ENCODE assay signal across 20 cellular contexts in the genomic region with DNA sequence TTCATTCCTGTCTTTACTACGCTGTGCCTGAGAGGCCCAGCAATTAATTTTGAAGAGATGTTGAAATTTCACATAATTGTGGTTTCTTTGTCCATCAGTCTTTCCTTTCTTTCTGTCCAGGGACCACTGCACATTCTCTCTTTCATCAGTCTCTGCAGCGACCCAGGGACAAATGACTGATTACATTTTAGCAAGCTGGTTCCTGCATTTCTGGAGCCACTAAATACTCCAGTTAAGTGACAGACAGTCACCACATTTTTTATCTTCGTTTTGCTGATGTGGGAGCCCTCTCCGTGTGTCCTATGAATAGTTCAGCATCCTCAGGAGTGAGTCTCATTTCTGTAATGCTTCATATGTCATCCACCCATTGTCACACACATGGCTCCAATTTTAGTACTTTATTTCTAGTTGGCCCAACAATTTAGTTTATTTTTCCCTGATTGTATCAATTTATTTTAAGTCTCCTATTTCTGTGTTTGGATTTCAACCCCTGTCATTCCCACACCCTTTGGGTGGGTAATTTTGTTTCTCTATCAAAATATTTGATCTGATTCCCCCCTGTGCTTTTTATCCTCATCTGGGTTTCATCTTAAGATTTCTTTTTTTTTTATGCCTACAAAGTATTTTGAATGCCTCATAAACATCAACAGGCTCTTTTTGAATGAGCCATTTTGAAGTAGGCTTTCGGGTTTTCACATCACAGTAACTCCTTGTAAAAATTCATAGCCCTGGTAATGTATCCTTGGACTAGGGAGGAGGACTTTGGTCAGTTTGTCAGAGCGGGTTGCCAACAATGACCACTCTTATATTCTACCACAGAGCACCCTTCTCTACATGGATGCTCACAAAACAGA.
DNase-seq lines count a peak whose midpoint lies in the region; ATAC-seq lines count a peak whose summit lies in the region.
"Had no signal": no experiment of that assay in that cellular context is flagged by ENCODE, and none has a peak within 500 bp of the region (broad histone marks: within the 10 kb centered on the region; RNA-seq: fewer than 3 reads in every experiment).

No MANE protein-coding gene starts in this region.

- in situ Hi-C loops in Caki2 (cut with HindIII; ENCODE audit: low pct_unique_long_range_greater_than_20kb, low sequenced_read_pairs): no loop called here

- peak; percentile 33 for DNase-seq in Caki2 (ENCODE audit: low read depth)
- DNase-seq in NOMO-1 treated with dmso at 0.1 percent for 144 hours (lab: John Stamatoyannopoulos, UW; ENCODE audit: unreplicated experiment): peak; percentile 63
- DNase-seq in epidermal melanocyte (ENCODE audit: insufficient read length, low spot score): peak; percentile 30
- DNase-seq in pons (ENCODE audit: low spot score): peak; percentile 4
- DNase-seq in NCI-H774 (lab: John Stamatoyannopoulos, UW): no peak
- no peak for DNase-seq in ureter (ENCODE audit: low spot score)
- no peak for DNase-seq in DMS153 (lab: John Stamatoyannopoulos, UW)
- DNase-seq: activated CD4-positive, alpha-beta T cell treated with anti-CD3 and anti-CD28 coated beads, Interleukin-2, amount 50 U/mL, for 1 hour; activated CD8-positive, alpha-beta memory T cell treated with anti-CD3 and anti-CD28 coated beads, Interleukin-2, amount 50 U/mL, for 48 hours; activated gamma-delta T cell treated with Interleukin-2 at 50 U/mL for 16 hours; immature natural killer cell; Kasumi-1; natural killer cell; NCI-H1417 treated with DMSO at 0.1 percent for 48 hours; NCI-H2171 treated with DMSO at 0.1 percent for 48 hours; posterior cingulate gyrus; stimulated activated CD4-positive, alpha-beta T cell treated with anti-CD3 and anti-CD28 coated beads, Interleukin-4, amount 100 ng/mL, for 4 hours; SW 1271 had no signal

- no peak for ATAC-seq in GM18873 (IDR thresholded peaks at IDR 0.05; ENCODE audit: low FRiP score, unreplicated experiment)
- ATAC-seq: natural killer cell, Panc1 had no signal

Comparison
In these comparisons a context has a peak if more than half of its experiments do, and no peak if none do; other contexts are left out.
1. DNase-seq: peak in Caki2 (single experiment), NOMO-1 treated with dmso at 0.1 percent for 144 hours (single experiment), epidermal melanocyte (single experiment) and pons (single experiment); none in NCI-H774 (single experiment), ureter (single experiment) and DMS153 (single experiment).